ENCODE assay signal across 18 cellular contexts in genomic region chr16:73459586-73459985, GRCh38.
DNase-seq lines count a peak whose midpoint lies in the region; ATAC-seq and TF ChIP-seq lines count a peak whose summit lies in the region.
"Had no signal": no experiment of that assay in that cellular context is flagged by ENCODE, and none has a peak within 500 bp of the region (broad histone marks: within the 10 kb centered on the region; RNA-seq: fewer than 3 reads in every experiment).

No MANE protein-coding gene starts in this region.

- H4K8ac ChIP-seq in IMR-90 (ENCODE audit: low read depth in 2 of 2, low read length in 2 of 2) = no peak overlapping the region

- TF ChIP-seq POLR2A in IMR-90 (IDR thresholded peaks at IDR 0.05; ENCODE audit: low read depth, low read length) = no peak

- no peaks in the 10 kb centered on the region for H3K4me1 ChIP-seq in IMR-90 (ENCODE audit: control insufficient read depth, insufficient read depth, low read length)
- H3K4me1 ChIP-seq: BLaER1 had no signal

- H3K4me2 ChIP-seq in IMR-90 (ENCODE audit: low read depth, low read length) = no peak overlapping the region
- H3K4me2 ChIP-seq: BLaER1 had no signal

- no peaks in the 10 kb centered on the region for H4K20me1 ChIP-seq in IMR-90 (ENCODE audit: insufficient read depth, low read length)
- H4K20me1 ChIP-seq: BLaER1 had no signal

- H2AK9ac ChIP-seq in IMR-90 (replicated peaks; ENCODE audit: low read depth, low read length, poor library complexity) = no peak overlapping the region

- no peaks in the 10 kb centered on the region for H3K36me3 ChIP-seq in IMR-90 (ENCODE audit: control insufficient read depth, insufficient read depth, low read length)
- H3K36me3 ChIP-seq: BLaER1 had no signal

- no peak overlapping the region for H2AK5ac ChIP-seq in IMR-90 (ENCODE audit: low read depth, low read length)

- no peaks in the 10 kb centered on the region for H3K9me1 ChIP-seq in IMR-90 (ENCODE audit: insufficient read depth, low read length)

- H3K4ac ChIP-seq in IMR-90 (ENCODE audit: low read depth, low read length) = no peak overlapping the region

- ATAC-seq in IMR-90 (ENCODE audit: low read depth) (no peak), HG03457 (IDR thresholded peaks at IDR 0.05; ENCODE audit: unreplicated experiment) (no peak)
- ATAC-seq: CD8-positive, alpha-beta T cell; GM12878 had no signal

- H3K79me1 ChIP-seq in IMR-90 (ENCODE audit: low read depth in 1 of 2, low read length in 2 of 2) = no peaks in the 10 kb centered on the region

- in situ Hi-C loops in IMR-90 (cut with MboI; ENCODE audit: low sequenced_read_pairs) (no loop called here), GM13976 (cut with MboI; ENCODE audit: low sequenced_read_pairs, unreplicated experiment) (no loop called here)

- H4K5ac ChIP-seq in IMR-90 (ENCODE audit: low read depth, low read length) = no peak overlapping the region

- H2BK15ac ChIP-seq in IMR-90 (ENCODE audit: low read depth, low read length) = no peak overlapping the region

- intact Hi-C loops in IMR-90 (cut with micrococcal nuclease) = no loop called here

- no peak overlapping the region for H2BK120ac ChIP-seq in IMR-90 (ENCODE audit: low read depth, low read length)

- no peak overlapping the region for H2AFZ ChIP-seq in IMR-90 (replicated peaks; ENCODE audit: low read length, poor library complexity)

- H2BK5ac ChIP-seq in IMR-90 (ENCODE audit: low read depth, low read length, poor library complexity, severe bottlenecking) = no peak overlapping the region

- H3K18ac ChIP-seq in IMR-90 (ENCODE audit: low read depth, low read length) = no peak overlapping the region

- no peak for TF ChIP-seq RAD21 in IMR-90 (IDR thresholded peaks at IDR 0.05; ENCODE audit: low read length)

- no peak overlapping the region for H3K4me3 ChIP-seq in IMR-90 (ENCODE audit: insufficient read depth, low read depth, low read length)
- no peak overlapping the region for H3K4me3 ChIP-seq in coronary artery
- H3K4me3 ChIP-seq: BLaER1, GM12878 had no signal

- H3K27ac ChIP-seq in IMR-90 (ENCODE audit: insufficient read depth, low read length) (no peak overlapping the region), coronary artery (no peak overlapping the region)
- H3K27ac ChIP-seq: BLaER1, C4-2B had no signal

- POLR2A ChIA-PET in IMR-90 (lab: Charles Lee; ENCODE audit: unreplicated experiment) = no interaction called here

- H2BK20ac ChIP-seq in IMR-90 (ENCODE audit: low read depth, low read length) = no peak overlapping the region

- H4K91ac ChIP-seq in IMR-90 (ENCODE audit: insufficient read depth, low read depth, low read length) = no peak overlapping the region

- no peak overlapping the region for H3K23ac ChIP-seq in IMR-90 (ENCODE audit: low read depth, low read length)

- peaks cover 2% of the 10 kb centered on the region; the same call in 1 of the 2 replicates for H3K9me3 ChIP-seq in IMR-90 (ENCODE audit: control insufficient read depth, insufficient read depth, low read length)
- H3K9me3 ChIP-seq: BLaER1 had no signal

- dilution Hi-C loops in IMR-90 (cut with HindIII; ENCODE audit: low sequenced_read_pairs, unreplicated experiment) = no loop called here

- no peaks in the 10 kb centered on the region for H3K27me3 ChIP-seq in IMR-90 (ENCODE audit: control insufficient read depth, insufficient read depth, low read length)
- H3K27me3 ChIP-seq: BLaER1 had no signal

- H3K56ac ChIP-seq in IMR-90 (ENCODE audit: extremely low read depth, insufficient read depth, low read length) = no peak overlapping the region

- H3K9ac ChIP-seq in IMR-90 (ENCODE audit: low read depth, low read length) = no peak overlapping the region
- H3K9ac ChIP-seq: BLaER1 had no signal

- CTCF ChIA-PET in IMR-90 (lab: Yijun Ruan, JAX) = no interaction called here

- no peak overlapping the region for H3K14ac ChIP-seq in IMR-90 (replicated peaks; ENCODE audit: low read depth, low read length)

- DNase-seq in IMR-90 (no peak), coronary artery (ENCODE audit: low spot score) (peak; percentile 21), islet precursor cell (peak; percentile 13), GM13976 (ENCODE audit: low spot score) (no peak), SIG-M5 (lab: John Stamatoyannopoulos, UW) (no peak)
- DNase-seq: CD4-positive, CD25-positive, alpha-beta regulatory T cell; CD8-positive, alpha-beta T cell; DMS 273 treated with DMSO at 0.1 percent for 48 hours; DMS79; EL; GDM1; GOT3; H7; HCEC 1CT had no signal

- WGBS in IMR-90 (ENCODE audit: extremely low coverage in 2 of 2, insufficient read length in 1 of 2), 2 experiments = no CpG with 5 or more reads among the region's 5 CpGs

- no peak for TF ChIP-seq CTCF in IMR-90 (conservative IDR thresholded peaks at IDR 0.05; ENCODE audit: low read depth, low read length)
- TF ChIP-seq CTCF in coronary artery (IDR thresholded peaks at IDR 0.05) = no peak
- no peak for TF ChIP-seq CTCF in GM13976 (IDR thresholded peaks at IDR 0.05; ENCODE audit: borderline replicate concordance, control extremely low read depth, extremely low read depth, insufficient read depth, missing control alignments)

- no TSS peak for BruUV-seq in IMR-90 (replicated peaks; lab: Mats Ljungman, UMichigan)

TF ChIP-seq in IMR-90, 13 proteins besides CTCF, POLR2A, EP300 and RAD21:
- TF ChIP-seq MAFK (IDR thresholded peaks at IDR 0.05; ENCODE audit: low read depth, low read length) (peak; percentile 33; the same call in 1 of the 2 replicates), SMC3 (IDR thresholded peaks at IDR 0.05; ENCODE audit: low read depth, low read length) (no peak), ELK1 (IDR thresholded peaks at IDR 0.05; ENCODE audit: borderline replicate concordance, low read depth, low read length) (no peak), USF2 (IDR thresholded peaks at IDR 0.05; ENCODE audit: low read depth, low read length) (no peak), FOS (IDR thresholded peaks at IDR 0.05; ENCODE audit: low read depth, low read length) (no peak)

Comparison
In these comparisons a context has a peak if more than half of its experiments do, and no peak if none do; other contexts are left out.
1. DNase-seq: peak in coronary artery (single experiment) and islet precursor cell (single experiment); none in IMR-90 (single experiment), GM13976 (single experiment) and SIG-M5 (single experiment).